Comparison of ENCODE assay signal across 9 cellular contexts in genomic region chr1:41954533-41954944, GRCh38. TPM values are rescaled to one million over a fixed set of nuclear protein-coding genes. Genes with fewer than 3 reads are reported as not detected.
A peak's percentile ranks its signal among the peaks of the same experiment; 100 is the strongest.
DNase-seq lines count a peak whose midpoint lies in the region; ATAC-seq and TF ChIP-seq lines count a peak whose summit lies in the region.
"Had no signal": no experiment of that assay in that cellular context is flagged by ENCODE, and none has a peak within 500 bp of the region (broad histone marks: within the 10 kb centered on the region; RNA-seq: fewer than 3 reads in every experiment).

No MANE protein-coding gene starts in this region.

- H3K27ac ChIP-seq in RWPE1, result peak overlapping the region; percentile 71

- CTCF ChIA-PET in RWPE1 (lab: Yijun Ruan, JAX), result no interaction called here
- CTCF ChIA-PET in T-cell (lab: Charles Lee), result no interaction called here
- CTCF ChIA-PET in activated CD4-positive, alpha-beta memory T cell treated with anti-CD3 and anti-CD28 coated beads, Interleukin-2, amount 10 ng/mL, durations not matched to agents 7 days and 5 days (lab: Charles Lee), result no interaction called here

- no peak for ATAC-seq in T-cell (replicated peaks in 1 of 4)
- ATAC-seq: T-helper 17 cell had no signal

- peak; percentile 83 for DNase-seq in HFFc6
- DNase-seq in RWPE1 (ENCODE audit: low spot score), result peak; percentile 79
- DNase-seq in fibroblast of peridontal ligament (ENCODE audit: extremely low read depth), result peak; percentile 26
- peak; percentile 74 for DNase-seq in skeletal muscle cell (ENCODE audit: low read depth)
- DNase-seq in T-cell, result no peak
- DNase-seq in activated T-cell treated with anti-CD3 and anti-CD28 coated beads, Interleukin-2, amount 50 U/mL, for 24 hours, result no peak
- DNase-seq in stimulated activated naive CD4-positive, alpha-beta T cell treated with Interleukin-2 at 50 U/mL for 16 hours (lab: John Stamatoyannopoulos, UW), result no peak
- DNase-seq in activated CD4-positive, alpha-beta memory T cell treated with anti-CD3 and anti-CD28 coated beads, Interleukin-2, amount 10 ng/mL, durations not matched to agents 7 days and 5 days, result no peak
- DNase-seq: T-helper 17 cell had no signal

- POLR2A ChIA-PET in RWPE1 (lab: Yijun Ruan, JAX; ENCODE audit: low non-redundant PET) (interaction anchor here (0.7 kb wide), 1 partner anchor 91 kb away, joined by 3 read pairs; no protein-coding TSS in a partner anchor), T-cell (lab: Charles Lee) (interaction anchor here in 1 of 2 donors (0.6 kb wide), 1 partner anchor 91 kb away, joined by 3 read pairs; no protein-coding TSS in a partner anchor)
- POLR2A ChIA-PET in activated CD4-positive, alpha-beta memory T cell treated with anti-CD3 and anti-CD28 coated beads, Interleukin-2, amount 10 ng/mL, durations not matched to agents 7 days and 5 days (lab: Charles Lee), result interaction anchor here (0.6 kb wide), 1 partner anchor 1110 kb away, joined by 3 read pairs; no protein-coding TSS in a partner anchor

- H3K27ac Mint-ChIP-seq in HFFc6 (peak overlapping the region; percentile 90), T-cell (no peak overlapping the region)
- no peak overlapping the region for H3K27ac Mint-ChIP-seq in activated T-cell treated with anti-CD3 and anti-CD28 coated beads, Interleukin-2, amount 50 U/mL, for 24 hours
- no peak overlapping the region for H3K27ac Mint-ChIP-seq in activated CD4-positive, alpha-beta memory T cell treated with anti-CD3 and anti-CD28 coated beads, Interleukin-2, amount 10 ng/mL, durations not matched to agents 7 days and 5 days
- H3K27ac Mint-ChIP-seq: T-helper 17 cell had no signal

- peaks cover 76% of the 10 kb centered on the region for H3K4me1 Mint-ChIP-seq in HFFc6 (ENCODE audit: low read depth)
- peaks cover 9 to 18% (median 10%) of the 10 kb centered on the region in 3 donors for H3K4me1 Mint-ChIP-seq in T-cell
- peaks cover 46% of the 10 kb centered on the region for H3K4me1 Mint-ChIP-seq in activated T-cell treated with anti-CD3 and anti-CD28 coated beads, Interleukin-2, amount 50 U/mL, for 24 hours (ENCODE audit: low read depth)
- H3K4me1 Mint-ChIP-seq in activated CD4-positive, alpha-beta memory T cell treated with anti-CD3 and anti-CD28 coated beads, Interleukin-2, amount 10 ng/mL, durations not matched to agents 7 days and 5 days, result peaks cover 14% of the 10 kb centered on the region

- H3K4me3 ChIP-seq in skeletal muscle cell (ENCODE audit: low read depth, low read length), result no peak overlapping the region

- H3K27me3 Mint-ChIP-seq in HFFc6 (ENCODE audit: insufficient read depth) (peaks cover 2% of the 10 kb centered on the region; the same call in 1 of the 2 replicates), T-cell (no peaks in the 10 kb centered on the region)
- no peaks in the 10 kb centered on the region for H3K27me3 Mint-ChIP-seq in activated T-cell treated with anti-CD3 and anti-CD28 coated beads, Interleukin-2, amount 50 U/mL, for 24 hours
- H3K27me3 Mint-ChIP-seq in activated CD4-positive, alpha-beta memory T cell treated with anti-CD3 and anti-CD28 coated beads, Interleukin-2, amount 10 ng/mL, durations not matched to agents 7 days and 5 days, result no peaks in the 10 kb centered on the region
- H3K27me3 Mint-ChIP-seq: T-helper 17 cell had no signal

- H3K36me3 Mint-ChIP-seq in HFFc6 (ENCODE audit: low read depth) (peaks cover 21% of the 10 kb centered on the region), T-cell (peaks cover 13% of the 10 kb centered on the region)
- peaks cover 11% of the 10 kb centered on the region for H3K36me3 Mint-ChIP-seq in activated T-cell treated with anti-CD3 and anti-CD28 coated beads, Interleukin-2, amount 50 U/mL, for 24 hours (ENCODE audit: low read depth)
- peaks cover 20% of the 10 kb centered on the region for H3K36me3 Mint-ChIP-seq in activated CD4-positive, alpha-beta memory T cell treated with anti-CD3 and anti-CD28 coated beads, Interleukin-2, amount 10 ng/mL, durations not matched to agents 7 days and 5 days (ENCODE audit: low read depth)

- TF ChIP-seq CTCF in HFFc6 (IDR thresholded peaks at IDR 0.05), result no peak
- no peak for TF ChIP-seq CTCF in RWPE1 (conservative IDR thresholded peaks at IDR 0.05; ENCODE audit: low read depth)

- H3K4me3 Mint-ChIP-seq in HFFc6 (peak overlapping the region; percentile 75), T-cell (no peak overlapping the region)
- H3K4me3 Mint-ChIP-seq in activated T-cell treated with anti-CD3 and anti-CD28 coated beads, Interleukin-2, amount 50 U/mL, for 24 hours, result no peak overlapping the region
- H3K4me3 Mint-ChIP-seq in activated CD4-positive, alpha-beta memory T cell treated with anti-CD3 and anti-CD28 coated beads, Interleukin-2, amount 10 ng/mL, durations not matched to agents 7 days and 5 days, result no peak overlapping the region
- H3K4me3 Mint-ChIP-seq: T-helper 17 cell had no signal

- H3K9me3 Mint-ChIP-seq in HFFc6 (no peaks in the 10 kb centered on the region; the same call in 1 of the 2 replicates), T-cell (peaks cover 4 to 16% (median 5%) of the 10 kb centered on the region in 3 donors)
- H3K9me3 Mint-ChIP-seq in activated T-cell treated with anti-CD3 and anti-CD28 coated beads, Interleukin-2, amount 50 U/mL, for 24 hours, result peaks cover 22% of the 10 kb centered on the region
- H3K9me3 Mint-ChIP-seq in activated CD4-positive, alpha-beta memory T cell treated with anti-CD3 and anti-CD28 coated beads, Interleukin-2, amount 10 ng/mL, durations not matched to agents 7 days and 5 days, result peaks cover 30% of the 10 kb centered on the region

RNA-seq across cellular contexts. Expression of gene HIVEP3, which starts 35.8 kb away (rescaled TPM):
- total RNA-seq in HFFc6 (2021; fragmentation: NEBNext Ultra II Directional; extraction: Animal tissue kit (Norgen Biotek cat#: 25700)), result 1 to 10 TPM; 7.0 to 9.7 (median 7.9) TPM
- 10 to 100 TPM in 1 of 5 donors, 1 to 10 TPM in 4; 7.0 to 15.3 (median 8.8) TPM for total RNA-seq in T-cell
- total RNA-seq in activated CD4-positive, alpha-beta memory T cell treated with anti-CD3 and anti-CD28 coated beads, Interleukin-2, amount 10 ng/mL, durations not matched to agents 7 days and 5 days, result 10 to 100 TPM; 27.8 to 28.8 TPM

Comparison
In these comparisons a context has a peak if more than half of its experiments do, and no peak if none do; other contexts are left out.
1. DNase-seq: peak in HFFc6 (single experiment), RWPE1 (single experiment), fibroblast of peridontal ligament (single experiment) and skeletal muscle cell (single experiment); none in T-cell (0 of 34), activated T-cell treated with anti-CD3 and anti-CD28 coated beads, Interleukin-2, amount 50 U/mL, for 24 hours (single experiment), stimulated activated naive CD4-positive, alpha-beta T cell treated with Interleukin-2 at 50 U/mL for 16 hours (single experiment) and activated CD4-positive, alpha-beta memory T cell treated with anti-CD3 and anti-CD28 coated beads, Interleukin-2, amount 10 ng/mL, durations not matched to agents 7 days and 5 days (single experiment).